ENCODE assay signal across 8 cellular contexts in the genomic region with DNA sequence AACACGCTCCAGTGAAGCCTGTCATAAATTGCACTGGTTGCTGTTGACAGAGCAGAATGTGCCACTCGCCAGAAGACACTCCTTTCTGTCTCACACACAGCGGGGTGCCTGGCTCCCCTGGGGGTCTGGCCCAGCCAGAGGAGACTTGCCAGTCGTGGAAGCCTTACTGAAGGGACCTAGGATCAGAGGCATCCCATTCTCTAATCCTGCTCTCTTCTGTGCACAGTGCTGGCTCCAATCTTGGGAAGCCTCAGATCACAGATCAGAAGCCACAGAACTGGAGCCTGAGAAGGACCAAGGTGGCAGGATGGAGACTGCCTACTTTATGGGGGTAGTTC. TPM values are rescaled to one million over a fixed set of nuclear protein-coding genes. Genes with fewer than 3 reads are reported as not detected.
DNase-seq lines count a peak whose midpoint lies in the region; ATAC-seq and TF ChIP-seq lines count a peak whose summit lies in the region.

No MANE protein-coding gene starts in this region.

- no peak for TF ChIP-seq CTCF in CD4-positive, alpha-beta T cell (IDR thresholded peaks at IDR 0.05)
- no peak for TF ChIP-seq CTCF in neural crest cell (conservative IDR thresholded peaks at IDR 0.05)

- no peaks in the 10 kb centered on the region for H3K36me3 ChIP-seq in endocrine pancreas (ENCODE audit: control insufficient read depth, insufficient read depth, low read length)

- H3K4me3 ChIP-seq in endocrine pancreas (ENCODE audit: control insufficient read depth, insufficient read depth, low read length): peak overlapping the region; percentile 12

- H3K4me1 ChIP-seq in endocrine pancreas (ENCODE audit: control insufficient read depth, insufficient read depth, low read length): no peaks in the 10 kb centered on the region

- no peaks in the 10 kb centered on the region for H3K9me3 Mint-ChIP-seq in CD4-positive, alpha-beta T cell
- no peaks in the 10 kb centered on the region for H3K9me3 Mint-ChIP-seq in neural crest cell

- H3K27ac ChIP-seq in CD4-positive, alpha-beta T cell (ENCODE audit: low read depth, low read length): no peak overlapping the region

- peak overlapping the region; percentile 98 for H3K27ac Mint-ChIP-seq in CD4-positive, alpha-beta T cell
- no peak overlapping the region for H3K27ac Mint-ChIP-seq in neural crest cell (ENCODE audit: unreplicated experiment)

- H3K36me3 Mint-ChIP-seq in CD4-positive, alpha-beta T cell (ENCODE audit: low read depth): peaks cover 4% of the 10 kb centered on the region
- H3K36me3 Mint-ChIP-seq in neural crest cell (ENCODE audit: low read depth): no peaks in the 10 kb centered on the region

- H3K27me3 ChIP-seq in CD4-positive, alpha-beta T cell (ENCODE audit: control insufficient read depth, insufficient read depth, low read length): no peaks in the 10 kb centered on the region
- H3K27me3 ChIP-seq in endocrine pancreas (ENCODE audit: control insufficient read depth, insufficient read depth, low read length): no peaks in the 10 kb centered on the region

- no peaks in the 10 kb centered on the region for H3K27me3 Mint-ChIP-seq in CD4-positive, alpha-beta T cell
- no peaks in the 10 kb centered on the region for H3K27me3 Mint-ChIP-seq in neural crest cell (ENCODE audit: low read depth)

- H3K4me1 Mint-ChIP-seq in CD4-positive, alpha-beta T cell (ENCODE audit: low read depth): peaks cover 64% of the 10 kb centered on the region
- H3K4me1 Mint-ChIP-seq in neural crest cell: peaks cover 51% of the 10 kb centered on the region

- no peak for DNase-seq in CD4-positive, alpha-beta T cell
- DNase-seq in NCI-H69 (lab: John Stamatoyannopoulos, UW): peak; percentile 42
- no peak for DNase-seq in neural crest cell (ENCODE audit: low read depth, low spot score)
- DNase-seq in NK-92 treated with Interleukin-12 subunit alpha and Interleukin-12 subunit beta, amount 100 ng/mL, for 24 hours (lab: John Stamatoyannopoulos, UW): no peak
- DNase-seq in 8988T: no peak
- DNase-seq in SHP77 treated with DMSO at 0.1 percent for 48 hours (lab: John Stamatoyannopoulos, UW): no peak

- POLR2A ChIA-PET in CD4-positive, alpha-beta T cell (lab: Charles Lee): interaction anchor here (9.8 kb wide), 1 partner anchor 14 kb away, joined by 179 read pairs; no protein-coding TSS in a partner anchor

- H3K9me3 ChIP-seq in CD4-positive, alpha-beta T cell (ENCODE audit: control insufficient read depth, low read length): no peaks in the 10 kb centered on the region
- H3K9me3 ChIP-seq in endocrine pancreas (ENCODE audit: control insufficient read depth, low read length): no peaks in the 10 kb centered on the region

- H3K9ac ChIP-seq in endocrine pancreas (ENCODE audit: control insufficient read depth, insufficient read depth, low read length): no peak overlapping the region

- H3K4me3 Mint-ChIP-seq in CD4-positive, alpha-beta T cell: peak overlapping the region; percentile 89
- H3K4me3 Mint-ChIP-seq in neural crest cell: peak overlapping the region; percentile 89

- CTCF ChIA-PET in CD4-positive, alpha-beta T cell (lab: Charles Lee): interaction anchor here (2.2 kb wide), 1 partner anchor 42 kb away, joined by 12 read pairs; no protein-coding TSS in a partner anchor

- intact Hi-C loops in CD4-positive, alpha-beta T cell (cut with DNase I, micrococcal nuclease): loop anchor here in 1 of 2 experiments (2.0 kb wide), 1 partner anchor 41 kb away; no protein-coding TSS in a partner anchor

- no peak for ATAC-seq in CD4-positive, alpha-beta T cell (ENCODE audit: poor library complexity)
- no peak for ATAC-seq in HG03095 (IDR thresholded peaks at IDR 0.05; ENCODE audit: unreplicated experiment)

RNA-seq across cellular contexts. Expression of a gene that starts 1.4 kb away (rescaled TPM):
- total RNA-seq in CD4-positive, alpha-beta T cell: 10 to 100 TPM; 14.2 to 19.0 TPM
- total RNA-seq in neural crest cell: 24.2 and 27.1 TPM in 2 replicates
